ENCODE assay signal across 20 cellular contexts in the genomic region with DNA sequence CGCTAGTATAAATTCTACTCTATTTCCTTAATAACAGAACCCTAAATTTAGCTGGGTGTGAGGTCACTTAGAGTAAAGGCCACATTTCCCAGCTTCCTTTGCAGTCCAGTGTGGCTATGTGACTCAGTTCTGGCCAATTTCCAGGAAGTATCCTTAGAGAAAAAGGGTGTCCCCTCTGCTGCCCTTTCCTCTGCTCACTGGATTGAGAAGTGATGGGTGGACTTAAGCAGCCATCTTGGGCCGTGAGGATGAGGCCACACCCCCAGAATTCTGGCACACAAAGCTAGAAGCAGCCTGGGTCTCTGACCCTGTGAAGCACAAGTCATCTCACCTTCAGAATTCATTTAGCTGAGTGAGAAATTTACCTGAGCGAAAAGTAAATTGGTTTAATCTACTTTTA. TPM values are rescaled to one million over a fixed set of nuclear protein-coding genes. Genes with fewer than 3 reads are reported as not detected.
"Had no signal": no experiment of that assay in that cellular context is flagged by ENCODE, and none has a peak within 500 bp of the region (broad histone marks: within the 10 kb centered on the region; RNA-seq: fewer than 3 reads in every experiment).

No MANE protein-coding gene starts in this region.

- H3K36me3 Mint-ChIP-seq: mesothelial cell of epicardium; natural killer cell; stimulated activated effector memory CD8-positive, alpha-beta T cell treated with anti-CD3 and anti-CD28 coated beads, Interleukin-12 subunit alpha, Interleukin-12 subunit beta, amount 100 ng/mL, for 72 hours; type B pancreatic cell had no signal

- H3K27ac Mint-ChIP-seq: dendritic cell treated with granulocyte-macrophage colony-stimulating factor and Interleukin-4, amounts not matched to agents 40 ng/mL and 50 ng/mL, for 4 days; immature natural killer cell; memory B cell; mesothelial cell of epicardium; natural killer cell; stimulated activated effector memory CD8-positive, alpha-beta T cell treated with anti-CD3 and anti-CD28 coated beads, Interleukin-12 subunit alpha, Interleukin-12 subunit beta, amount 100 ng/mL, for 72 hours; type B pancreatic cell had no signal

- H3K4me3 ChIP-seq: esophagus squamous epithelium, left ventricle myocardium inferior, lower lobe of right lung, right atrium auricular region, suprapubic skin, thyroid gland had no signal

- H3K4me1 Mint-ChIP-seq: immature natural killer cell; mesothelial cell of epicardium; natural killer cell; stimulated activated effector memory CD8-positive, alpha-beta T cell treated with anti-CD3 and anti-CD28 coated beads, Interleukin-12 subunit alpha, Interleukin-12 subunit beta, amount 100 ng/mL, for 72 hours had no signal

- H3K27ac ChIP-seq: esophagus squamous epithelium, foreskin keratinocyte, left ventricle myocardium inferior, lower lobe of right lung, right atrium auricular region, suprapubic skin, thyroid gland had no signal

- H3K27me3 Mint-ChIP-seq: type B pancreatic cell had no signal

- H3K4me1 ChIP-seq: foreskin keratinocyte, thyroid gland had no signal

- H3K9me3 ChIP-seq: suprapubic skin, thyroid gland had no signal

- H3K27me3 ChIP-seq: foreskin keratinocyte, right atrium auricular region, thyroid gland had no signal

- ATAC-seq: foreskin keratinocyte; left cardiac atrium; lower lobe of right lung; natural killer cell; stimulated activated effector memory CD8-positive, alpha-beta T cell treated with anti-CD3 and anti-CD28 coated beads, Interleukin-12 subunit alpha, Interleukin-12 subunit beta, amount 100 ng/mL, for 72 hours; stimulated activated naive CD8-positive, alpha-beta T cell treated with anti-CD3 and anti-CD28 coated beads, Interleukin-15, Interleukin-2, amounts not matched to agents 100 U/mL and 50 U/mL, for 24 hours had no signal

- H3K36me3 ChIP-seq: esophagus squamous epithelium, left ventricle myocardium inferior, lower lobe of right lung, right atrium auricular region, suprapubic skin, thyroid gland had no signal

- H3K9me3 Mint-ChIP-seq: dendritic cell treated with granulocyte-macrophage colony-stimulating factor and Interleukin-4, amounts not matched to agents 40 ng/mL and 50 ng/mL, for 4 days; immature natural killer cell; memory B cell; natural killer cell; neural crest cell; stimulated activated effector memory CD8-positive, alpha-beta T cell treated with anti-CD3 and anti-CD28 coated beads, Interleukin-12 subunit alpha, Interleukin-12 subunit beta, amount 100 ng/mL, for 72 hours had no signal

- H3K4me3 Mint-ChIP-seq: dendritic cell treated with granulocyte-macrophage colony-stimulating factor and Interleukin-4, amounts not matched to agents 40 ng/mL and 50 ng/mL, for 4 days; immature natural killer cell; memory B cell; mesothelial cell of epicardium; natural killer cell; neural crest cell; stimulated activated effector memory CD8-positive, alpha-beta T cell treated with anti-CD3 and anti-CD28 coated beads, Interleukin-12 subunit alpha, Interleukin-12 subunit beta, amount 100 ng/mL, for 72 hours; type B pancreatic cell had no signal

- DNase-seq: esophagus squamous epithelium; foreskin keratinocyte; immature natural killer cell; left cardiac atrium; left ventricle myocardium inferior; lower lobe of right lung; natural killer cell; stimulated activated CD4-positive, alpha-beta T cell treated with anti-CD3 and anti-CD28 coated beads, Interleukin-4, amount 100 ng/mL, for 1 hour; stimulated activated CD8-positive, alpha-beta memory T cell treated with anti-CD3 and anti-CD28 coated beads, Interleukin-4, amount 100 ng/mL, for 48 hours; stimulated activated naive CD8-positive, alpha-beta T cell treated with anti-CD3 and anti-CD28 coated beads, Interleukin-15, Interleukin-2, amounts not matched to agents 100 U/mL and 50 U/mL, for 24 hours; thyroid gland had no signal

RNA-seq across cellular contexts. Expression of a gene that starts 11.7 kb away (rescaled TPM):
- total RNA-seq: mesothelial cell of epicardium, neural crest cell, osteocyte had no signal
- polyA plus RNA-seq: immature natural killer cell had no signal
